Comparison of ENCODE assay signal across 20 cellular contexts in genomic region chr11:122703541-122704272, GRCh38. TPM values are rescaled to one million over a fixed set of nuclear protein-coding genes. Genes with fewer than 3 reads are reported as not detected.
A peak's percentile ranks its signal among the peaks of the same experiment; 100 is the strongest.
DNase-seq lines count a peak whose midpoint lies in the region; ATAC-seq lines count a peak whose summit lies in the region.
"Had no signal": no experiment of that assay in that cellular context is flagged by ENCODE, and none has a peak within 500 bp of the region (broad histone marks: within the 10 kb centered on the region; RNA-seq: fewer than 3 reads in every experiment).

No MANE protein-coding gene starts in this region.

- H3K4me3 ChIP-seq in trophoblast cell (ENCODE audit: low read depth, low read length) = no peak overlapping the region
- H3K4me3 ChIP-seq: heart left ventricle, Peyer's patch, skin epidermis, tibial nerve had no signal

- H3K23ac ChIP-seq in trophoblast cell (ENCODE audit: low read length) = no peak overlapping the region

- peaks cover 10% of the 10 kb centered on the region for H3K79me1 ChIP-seq in trophoblast cell (ENCODE audit: low read length)

- H3K4ac ChIP-seq in trophoblast cell (ENCODE audit: low read depth, low read length) = peak overlapping the region; percentile 41

- H4K12ac ChIP-seq in trophoblast cell (ENCODE audit: low read depth, low read length) = no peak overlapping the region

- no peak for ATAC-seq in HG02870 (IDR thresholded peaks at IDR 0.05; ENCODE audit: unreplicated experiment)
- ATAC-seq: esophagus mucosa, heart left ventricle had no signal

- peaks cover 11% of the 10 kb centered on the region for H3K36me3 Mint-ChIP-seq in T-helper 2 cell treated with Interferon-gamma antibody and Interleukin-4, amounts not matched to agents 5 μg/mL and 100 μg/mL, for 36 hours (ENCODE audit: low read depth)

- peak overlapping the region; percentile 57 for H4K91ac ChIP-seq in trophoblast cell (ENCODE audit: low read depth, low read length)

- no peaks in the 10 kb centered on the region for H3K9me3 Mint-ChIP-seq in T-helper 2 cell treated with Interferon-gamma antibody and Interleukin-4, amounts not matched to agents 5 μg/mL and 100 μg/mL, for 36 hours
- H3K9me3 Mint-ChIP-seq: T-helper 1 cell treated with Interleukin-12 subunit alpha and Interleukin-12 subunit beta and Interleukin-4 antibody, amounts not matched to agents 30 μg/mL and 1 μg/mL, for 36 hours had no signal

- H2AFZ ChIP-seq in trophoblast cell (ENCODE audit: insufficient read depth, low read length, poor library complexity) = no peak overlapping the region
- H2AFZ ChIP-seq: parathyroid adenoma had no signal

- H3K4me1 ChIP-seq in trophoblast cell (ENCODE audit: control insufficient read depth in 1 of 2, insufficient read depth in 2 of 2, low read length in 2 of 2) = peaks cover 15 to 19% of the 10 kb centered on the region in 2 experiments
- H3K4me1 ChIP-seq: parathyroid adenoma, Peyer's patch, tibial nerve had no signal

- no peak overlapping the region for H4K8ac ChIP-seq in trophoblast cell (ENCODE audit: low read depth, low read length)

- no peaks in the 10 kb centered on the region for H3K9me3 ChIP-seq in trophoblast cell (ENCODE audit: insufficient read depth, low read depth, low read length)
- H3K9me3 ChIP-seq: heart left ventricle, Peyer's patch, tibial nerve had no signal

- H3K27me3 Mint-ChIP-seq in T-helper 2 cell treated with Interferon-gamma antibody and Interleukin-4, amounts not matched to agents 5 μg/mL and 100 μg/mL, for 36 hours (ENCODE audit: low read depth) = peaks cover 8% of the 10 kb centered on the region

- H2BK120ac ChIP-seq in trophoblast cell (ENCODE audit: insufficient read depth, low read length, poor library complexity) = no peak overlapping the region

- peak overlapping the region; percentile 76 for H3K27ac ChIP-seq in trophoblast cell (ENCODE audit: low read depth, low read length)
- H3K27ac ChIP-seq: 22Rv1, heart left ventricle, parathyroid adenoma, Peyer's patch, tibial nerve had no signal

- H2BK12ac ChIP-seq in trophoblast cell (ENCODE audit: low read length) = peak overlapping the region; percentile 82

- peaks cover 8% of the 10 kb centered on the region for H3K79me2 ChIP-seq in trophoblast cell (ENCODE audit: control insufficient read depth, insufficient read depth, low read length, poor library complexity)
- H3K79me2 ChIP-seq: parathyroid adenoma had no signal

- H3K4me3 Mint-ChIP-seq in T-helper 2 cell treated with Interferon-gamma antibody and Interleukin-4, amounts not matched to agents 5 μg/mL and 100 μg/mL, for 36 hours = no peak overlapping the region
- H3K4me3 Mint-ChIP-seq: T-helper 1 cell treated with Interleukin-12 subunit alpha and Interleukin-12 subunit beta and Interleukin-4 antibody, amounts not matched to agents 30 μg/mL and 1 μg/mL, for 36 hours had no signal

- peaks cover 25% of the 10 kb centered on the region for H3K4me1 Mint-ChIP-seq in T-helper 2 cell treated with Interferon-gamma antibody and Interleukin-4, amounts not matched to agents 5 μg/mL and 100 μg/mL, for 36 hours (ENCODE audit: low read depth)

- H3K14ac ChIP-seq in trophoblast cell (ENCODE audit: low read length) = peak overlapping the region; percentile 44

- no peak overlapping the region for H3K9ac ChIP-seq in trophoblast cell (ENCODE audit: low read length)
- H3K9ac ChIP-seq: parathyroid adenoma had no signal

- peak overlapping the region; percentile 27 for H2BK5ac ChIP-seq in trophoblast cell (ENCODE audit: low read depth, low read length, poor library complexity)

- WGBS in trophoblast cell (ENCODE audit: extremely low coverage, insufficient coverage, insufficient read length) = no CpG with 5 or more reads among the region's 8 CpGs

- peak; percentile 41 for DNase-seq in T-helper 2 cell treated with Interferon-gamma antibody and Interleukin-4, amounts not matched to agents 5 μg/mL and 100 μg/mL, for 36 hours (ENCODE audit: low spot score)
- DNase-seq in T-helper 2 cell (no peak), HT1080 (ENCODE audit: low read depth) (peak; percentile 74), trophoblast cell (peak; percentile 97 to 98), NCI-H2107 (lab: John Stamatoyannopoulos, UW) (no peak), NOMO-1 (lab: John Stamatoyannopoulos, UW; ENCODE audit: unreplicated experiment in 2 of 2) (no peak)
- DNase-seq in activated T-cell treated with anti-CD3 and anti-CD28 coated beads, Interleukin-2, amount 50 U/mL, for 48 hours = peak; percentile 73 to 74
- DNase-seq: amygdala, cortex of kidney, heart left ventricle, NCI-H187, NCI-H526, Peyer's patch had no signal

- no peaks in the 10 kb centered on the region for H3K27me3 ChIP-seq in trophoblast cell (ENCODE audit: insufficient read depth, low read length)
- H3K27me3 ChIP-seq: heart left ventricle, Peyer's patch, tibial nerve had no signal

- peak overlapping the region; percentile 56 for H3K18ac ChIP-seq in trophoblast cell (ENCODE audit: low read length)

- H3K36me3 ChIP-seq in trophoblast cell (ENCODE audit: control insufficient read depth in 1 of 2, insufficient read depth in 2 of 2, low read length in 2 of 2) = peaks cover 2 to 6% of the 10 kb centered on the region in 2 experiments
- H3K36me3 ChIP-seq: heart left ventricle, Peyer's patch, tibial nerve had no signal

- no peak overlapping the region for H2AK5ac ChIP-seq in trophoblast cell (ENCODE audit: low read length)

- peak overlapping the region; percentile 65 for H3K27ac Mint-ChIP-seq in T-helper 2 cell treated with Interferon-gamma antibody and Interleukin-4, amounts not matched to agents 5 μg/mL and 100 μg/mL, for 36 hours
- H3K27ac Mint-ChIP-seq: T-helper 1 cell treated with Interleukin-12 subunit alpha and Interleukin-12 subunit beta and Interleukin-4 antibody, amounts not matched to agents 30 μg/mL and 1 μg/mL, for 36 hours had no signal

- no peak overlapping the region for H3K4me2 ChIP-seq in trophoblast cell (ENCODE audit: low read length)

RNA-seq across cellular contexts. Expression of gene UBASH3B, which starts 48.2 kb away (rescaled TPM):
- 99.8 and 175 TPM in 2 replicates for total RNA-seq in HT1080 (2014; rRNA removed; shearing (Covaris generic))
- polyA plus RNA-seq in HT1080 (2015; cell fraction: cytosol; rRNA removed) = 51.5 and 55.4 TPM in 2 replicates
- 34.2 and 39.1 TPM in 2 replicates for polyA plus RNA-seq in HT1080 (2015; cell fraction: nucleus; rRNA removed)
- polyA plus RNA-seq in trophoblast cell (2013) = 67.0 and 69.0 TPM in 2 replicates

Comparison
In these comparisons a context has a peak if more than half of its experiments do, and no peak if none do; other contexts are left out.
1. DNase-seq: peak in T-helper 2 cell treated with Interferon-gamma antibody and Interleukin-4, amounts not matched to agents 5 μg/mL and 100 μg/mL, for 36 hours (single experiment), HT1080 (single experiment), activated T-cell treated with anti-CD3 and anti-CD28 coated beads, Interleukin-2, amount 50 U/mL, for 48 hours (2 of 2) and trophoblast cell (2 of 2); none in T-helper 2 cell (0 of 5), NCI-H2107 (single experiment) and NOMO-1 (0 of 2).